ENCODE assay signal across 8 cellular contexts in the genomic region with DNA sequence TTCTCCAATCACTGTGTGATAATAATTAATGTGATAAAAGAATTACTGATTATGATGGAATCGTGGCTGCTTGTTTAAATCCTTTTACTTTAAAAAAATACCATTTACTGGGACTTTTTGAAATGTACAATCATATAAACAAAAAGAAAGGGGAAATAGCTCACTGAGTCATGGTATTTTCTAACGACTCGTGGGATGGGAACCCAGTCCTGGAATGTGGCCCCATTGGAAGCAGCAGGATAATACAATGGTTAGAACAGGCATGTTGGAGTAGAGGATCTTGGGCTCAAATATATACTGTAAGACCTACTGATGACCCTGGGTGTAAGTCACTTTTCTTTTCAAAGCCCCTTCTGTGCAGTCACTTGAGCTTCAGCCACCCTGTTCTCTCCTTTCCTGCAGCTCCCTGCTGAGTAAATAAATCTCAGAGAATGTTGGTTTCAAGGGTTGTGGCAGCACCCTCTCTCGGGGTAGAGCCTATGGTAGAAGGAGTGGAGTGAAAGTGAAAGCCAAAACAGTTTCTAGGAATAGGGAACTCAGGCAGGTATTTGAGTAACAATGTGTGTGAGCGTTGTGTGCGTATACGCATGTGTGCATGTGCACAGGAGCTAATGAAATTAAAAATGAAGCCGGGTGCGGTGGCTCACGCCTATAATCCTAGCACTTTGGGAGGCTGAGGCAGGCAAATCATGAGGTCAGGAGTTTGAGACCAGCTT. TPM values are rescaled to one million over a fixed set of nuclear protein-coding genes. Genes with fewer than 3 reads are reported as not detected.
DNase-seq lines count a peak whose midpoint lies in the region; ATAC-seq lines count a peak whose summit lies in the region.

No MANE protein-coding gene starts in this region.

- H3K4me3 Mint-ChIP-seq in activated CD4-positive, alpha-beta T cell treated with anti-CD3 and anti-CD28 coated beads, Interleukin-2, amount 10 ng/mL, durations not matched to agents 24 days and 14 days = peak overlapping the region; percentile 27
- peak overlapping the region; percentile 48 to 72 for H3K4me3 Mint-ChIP-seq in stimulated activated naive B cell treated with anti-CD40 and anti-IgM and Interleukin-4, amounts not matched to agents 10 μg/mL and 1 μg/mL and 100 μg/mL, for 72 hours

- peak; percentile 77 for DNase-seq in activated CD4-positive, alpha-beta T cell treated with anti-CD3 and anti-CD28 coated beads, Interleukin-2, amount 10 ng/mL, durations not matched to agents 24 days and 14 days
- DNase-seq in activated CD4-positive, alpha-beta T cell treated with anti-CD3 and anti-CD28 coated beads, Interleukin-2, amount 50 U/mL, for 1 hour = no peak
- DNase-seq in NOMO-1 (lab: John Stamatoyannopoulos, UW; ENCODE audit: unreplicated experiment in 2 of 2) (peak; percentile 70 to 88), UCSD-AML1 (lab: John Stamatoyannopoulos, UW; ENCODE audit: unreplicated experiment) (no peak)
- DNase-seq in stimulated activated naive B cell treated with anti-CD40 and anti-IgM and Interleukin-4, amounts not matched to agents 10 μg/mL and 1 μg/mL and 100 μg/mL, for 72 hours = peak; percentile 20

- intact Hi-C loops in activated CD4-positive, alpha-beta T cell treated with anti-CD3 and anti-CD28 coated beads, Interleukin-2, amount 10 ng/mL, durations not matched to agents 24 days and 14 days (cut with micrococcal nuclease) = no loop called here

- no peaks in the 10 kb centered on the region for H3K36me3 Mint-ChIP-seq in activated CD4-positive, alpha-beta T cell treated with anti-CD3 and anti-CD28 coated beads, Interleukin-2, amount 10 ng/mL, durations not matched to agents 24 days and 14 days (ENCODE audit: low read depth)
- no peaks in the 10 kb centered on the region for H3K36me3 Mint-ChIP-seq in stimulated activated naive B cell treated with anti-CD40 and anti-IgM and Interleukin-4, amounts not matched to agents 10 μg/mL and 1 μg/mL and 100 μg/mL, for 72 hours

- H3K9me3 Mint-ChIP-seq in activated CD4-positive, alpha-beta T cell treated with anti-CD3 and anti-CD28 coated beads, Interleukin-2, amount 10 ng/mL, durations not matched to agents 24 days and 14 days = no peaks in the 10 kb centered on the region
- H3K9me3 Mint-ChIP-seq in stimulated activated naive B cell treated with anti-CD40 and anti-IgM and Interleukin-4, amounts not matched to agents 10 μg/mL and 1 μg/mL and 100 μg/mL, for 72 hours = no peaks in the 10 kb centered on the region

- H3K27ac Mint-ChIP-seq in activated CD4-positive, alpha-beta T cell treated with anti-CD3 and anti-CD28 coated beads, Interleukin-2, amount 10 ng/mL, durations not matched to agents 24 days and 14 days = no peak overlapping the region
- peak overlapping the region; percentile 73 for H3K27ac Mint-ChIP-seq in stimulated activated naive B cell treated with anti-CD40 and anti-IgM and Interleukin-4, amounts not matched to agents 10 μg/mL and 1 μg/mL and 100 μg/mL, for 72 hours

- peak; percentile 75 for ATAC-seq in HG02642 (IDR thresholded peaks at IDR 0.05; ENCODE audit: poor library complexity, unreplicated experiment)
- ATAC-seq in esophagus mucosa = peak; percentile 64
- ATAC-seq in stimulated activated naive B cell treated with anti-CD40 and anti-IgM and Interleukin-4, amounts not matched to agents 10 μg/mL and 1 μg/mL and 100 μg/mL, for 72 hours (replicated peaks) = peak; percentile 96 to 98
- no peak for ATAC-seq in HG03280 (IDR thresholded peaks at IDR 0.05; ENCODE audit: unreplicated experiment)

- H3K27me3 Mint-ChIP-seq in activated CD4-positive, alpha-beta T cell treated with anti-CD3 and anti-CD28 coated beads, Interleukin-2, amount 10 ng/mL, durations not matched to agents 24 days and 14 days = no peaks in the 10 kb centered on the region
- no peaks in the 10 kb centered on the region for H3K27me3 Mint-ChIP-seq in stimulated activated naive B cell treated with anti-CD40 and anti-IgM and Interleukin-4, amounts not matched to agents 10 μg/mL and 1 μg/mL and 100 μg/mL, for 72 hours

- H3K4me1 Mint-ChIP-seq in activated CD4-positive, alpha-beta T cell treated with anti-CD3 and anti-CD28 coated beads, Interleukin-2, amount 10 ng/mL, durations not matched to agents 24 days and 14 days = peaks cover 9% of the 10 kb centered on the region
- peaks cover 6 to 8% of the 10 kb centered on the region in 2 donors for H3K4me1 Mint-ChIP-seq in stimulated activated naive B cell treated with anti-CD40 and anti-IgM and Interleukin-4, amounts not matched to agents 10 μg/mL and 1 μg/mL and 100 μg/mL, for 72 hours

RNA-seq across cellular contexts. Expression of a gene that starts 40.7 kb away (rescaled TPM):
- total RNA-seq in activated CD4-positive, alpha-beta T cell treated with anti-CD3 and anti-CD28 coated beads, Interleukin-2, amount 10 ng/mL, durations not matched to agents 24 days and 14 days = 331 and 348 TPM in 2 replicates
- 144 TPM for total RNA-seq in esophagus mucosa

Comparison
In these comparisons a context has a peak if more than half of its experiments do, and no peak if none do; other contexts are left out.
1. DNase-seq: peak in activated CD4-positive, alpha-beta T cell treated with anti-CD3 and anti-CD28 coated beads, Interleukin-2, amount 10 ng/mL, durations not matched to agents 24 days and 14 days (single experiment), NOMO-1 (2 of 2) and stimulated activated naive B cell treated with anti-CD40 and anti-IgM and Interleukin-4, amounts not matched to agents 10 μg/mL and 1 μg/mL and 100 μg/mL, for 72 hours (single experiment); none in activated CD4-positive, alpha-beta T cell treated with anti-CD3 and anti-CD28 coated beads, Interleukin-2, amount 50 U/mL, for 1 hour (single experiment) and UCSD-AML1 (single experiment).